Comparison of ENCODE assay signal across 13 cellular contexts in the genomic region with DNA sequence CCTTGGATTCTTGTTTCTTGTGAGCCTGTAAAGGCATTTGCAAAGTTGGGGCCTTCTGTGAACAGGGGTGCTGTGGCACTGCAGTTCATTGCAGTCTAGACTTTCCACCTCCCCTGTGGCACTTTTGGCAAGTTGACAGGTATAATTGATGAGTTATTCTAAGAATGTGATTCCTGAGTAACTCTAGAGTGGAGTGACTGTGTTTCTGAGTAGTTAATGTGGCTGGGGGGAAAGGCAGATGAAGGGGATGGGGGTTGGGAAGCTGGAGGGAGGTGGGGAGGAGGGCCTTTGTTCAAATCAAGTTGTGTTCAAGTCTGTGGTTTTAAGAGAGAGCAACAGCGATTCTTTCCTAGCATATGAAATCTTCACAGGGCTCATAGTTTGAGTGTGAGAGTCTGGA. TPM values are rescaled to one million over a fixed set of nuclear protein-coding genes. Genes with fewer than 3 reads are reported as not detected.
DNase-seq lines count a peak whose midpoint lies in the region; ATAC-seq and TF ChIP-seq lines count a peak whose summit lies in the region.
"Had no signal": no experiment of that assay in that cellular context is flagged by ENCODE, and none has a peak within 500 bp of the region (broad histone marks: within the 10 kb centered on the region; RNA-seq: fewer than 3 reads in every experiment).

No MANE protein-coding gene starts in this region.

- H3K4me3 Mint-ChIP-seq in H9 = peak overlapping the region in 1 of 2 experiments; percentile 59; a peak in 3 of 5 replicates

- H3K4me1 ChIP-seq in H9 (ENCODE audit: insufficient read depth, low read length) (peaks cover 21% of the 10 kb centered on the region), smooth muscle cell (ENCODE audit: low read depth) (peaks cover 49% of the 10 kb centered on the region)

- DNase-seq in H9 = no peak
- DNase-seq in glomerular visceral epithelial cell (ENCODE audit: extremely low spot score) = peak; percentile 32
- DNase-seq in smooth muscle cell (lab: John Stamatoyannopoulos, UW; ENCODE audit: unreplicated experiment) = no peak
- DNase-seq in activated CD4-positive, alpha-beta T cell treated with anti-CD3 and anti-CD28 coated beads, Interleukin-2, amount 50 U/mL, for 4 hours = no peak
- DNase-seq: activated CD4-positive, alpha-beta T cell treated with anti-CD3 and anti-CD28 coated beads for 48 hours; activated effector memory CD4-positive, alpha-beta T cell treated with Interleukin-2 at 50 U/mL for 16 hours; colonic mucosa; glutamatergic neuron; right lobe of liver had no signal

- no peaks in the 10 kb centered on the region for H3K36me3 ChIP-seq in smooth muscle cell (ENCODE audit: low read depth)
- H3K36me3 ChIP-seq: colonic mucosa, right lobe of liver had no signal

- H3T11ph ChIP-seq in H9 (ENCODE audit: low read length) = no peak overlapping the region

- no peaks in the 10 kb centered on the region for H3K23me2 ChIP-seq in H9 (ENCODE audit: insufficient read length, low read depth, low read length, poor library complexity, severe bottlenecking)

- no peak overlapping the region for H3K4me3 ChIP-seq in smooth muscle cell
- H3K4me3 ChIP-seq: colonic mucosa, right lobe of liver had no signal

- ATAC-seq in SK-N-SH treated with all-trans-retinoic acid at 6 μM for 48 hours (peak; percentile 57), HG02852 (IDR thresholded peaks at IDR 0.05; ENCODE audit: unreplicated experiment) (no peak), HG02588 (IDR thresholded peaks at IDR 0.05; ENCODE audit: unreplicated experiment) (no peak), HG02642 (IDR thresholded peaks at IDR 0.05; ENCODE audit: poor library complexity, unreplicated experiment) (no peak)
- ATAC-seq: right lobe of liver had no signal

- H3K27ac Mint-ChIP-seq in H9 = peak overlapping the region; percentile 64 to 97 (median 82)

- H3F3A ChIP-seq in smooth muscle cell (ENCODE audit: low read depth) = peaks cover 2% of the 10 kb centered on the region

- H2BK20ac ChIP-seq in H9 (ENCODE audit: low read depth, low read length, poor library complexity, severe bottlenecking) = no peak overlapping the region

- no peak overlapping the region for H3K18ac ChIP-seq in H9 (ENCODE audit: insufficient read length, low read depth, low read length)

- H2BK5ac ChIP-seq in H9 (ENCODE audit: insufficient read length, low read length) = no peak overlapping the region

- no peak overlapping the region for H3K56ac ChIP-seq in H9 (ENCODE audit: insufficient read length, low read depth, low read length)

- H3K27me3 Mint-ChIP-seq in H9 (ENCODE audit: low read depth) = no peaks in the 10 kb centered on the region

- H2BK12ac ChIP-seq in H9 (ENCODE audit: insufficient read length, low read depth, low read length) = no peak overlapping the region

- peaks cover 9% of the 10 kb centered on the region for H3K79me1 ChIP-seq in H9 (ENCODE audit: insufficient read depth, low read depth, low read length, poor library complexity, severe bottlenecking)

- H2AK5ac ChIP-seq in H9 (ENCODE audit: insufficient read length, low read length) = no peak overlapping the region

- H2AFZ ChIP-seq in H9 (ENCODE audit: low read length) (no peak overlapping the region), smooth muscle cell (ENCODE audit: low read depth) (no peak overlapping the region)

- no peak overlapping the region for H3K14ac ChIP-seq in H9 (ENCODE audit: insufficient read depth, low read length)

- no peaks in the 10 kb centered on the region for H3K9me3 Mint-ChIP-seq in H9

- WGBS in H9 (ENCODE audit: extremely low coverage, insufficient read length, low lambda C conversion rate) = no CpG with 5 or more reads among the region's 1 CpG
- WGBS in smooth muscle cell (ENCODE audit: low lambda C conversion rate) = 11% methylated on average over 1 of the region's 1 CpG

- H3K4me1 Mint-ChIP-seq in H9 = peaks cover 75 to 88% of the 10 kb centered on the region in 2 experiments

- H3K4me2 ChIP-seq in H9 (ENCODE audit: insufficient read depth, insufficient read length, low read length) (no peak overlapping the region), smooth muscle cell (no peak overlapping the region)

- no peak overlapping the region for H2BK15ac ChIP-seq in H9 (ENCODE audit: low read depth, low read length)

- no peak overlapping the region for H3K4ac ChIP-seq in H9 (ENCODE audit: low read depth, low read length)

- no peak overlapping the region for H4K8ac ChIP-seq in H9 (replicated peaks; ENCODE audit: insufficient read length, low read depth, low read length)

- H3K79me2 ChIP-seq in H9 (ENCODE audit: insufficient read depth, low read length) (peaks cover 27% of the 10 kb centered on the region; the same call in 1 of the 2 replicates), smooth muscle cell (ENCODE audit: low read depth) (peaks cover 64% of the 10 kb centered on the region)

- H3K9me3 ChIP-seq in H9 (ENCODE audit: control insufficient read depth, low read depth, low read length) (no peaks in the 10 kb centered on the region), smooth muscle cell (replicated peaks; ENCODE audit: low read depth) (no peaks in the 10 kb centered on the region)
- H3K9me3 ChIP-seq: colonic mucosa, right lobe of liver had no signal

- no peak overlapping the region for H2BK120ac ChIP-seq in H9 (ENCODE audit: low read depth, low read length, poor library complexity, severe bottlenecking)

- TF ChIP-seq CTCF in H9 (conservative IDR thresholded peaks at IDR 0.05) (no peak), smooth muscle cell (IDR thresholded peaks at IDR 0.05; ENCODE audit: borderline replicate concordance, insufficient read depth, poor library complexity, severe bottlenecking) (no peak)

- H3K27me3 ChIP-seq in H9 (ENCODE audit: insufficient read depth, low read length) (no peaks in the 10 kb centered on the region), smooth muscle cell (ENCODE audit: low read depth) (no peaks in the 10 kb centered on the region)
- H3K27me3 ChIP-seq: colonic mucosa, right lobe of liver had no signal

- H4K20me1 ChIP-seq in H9 (ENCODE audit: control insufficient read depth, insufficient read depth, insufficient read length) = peaks cover 3% of the 10 kb centered on the region
- H4K20me1 ChIP-seq in smooth muscle cell (ENCODE audit: low read depth) = peaks cover 17% of the 10 kb centered on the region

- H3K23ac ChIP-seq in H9 (ENCODE audit: insufficient read length, low read depth, low read length) = no peak overlapping the region

- peaks cover 4 to 23% (median 22%) of the 10 kb centered on the region in 3 experiments; a peak in 6 of 7 replicates for H3K36me3 Mint-ChIP-seq in H9 (ENCODE audit: insufficient read depth in 1 of 3, low read depth in 3 of 3)

- no peak overlapping the region for H4K5ac ChIP-seq in H9 (ENCODE audit: insufficient read length, low read depth, low read length)

- no peak overlapping the region for H4K91ac ChIP-seq in H9 (ENCODE audit: insufficient read length, low read depth, low read length)

- no peak overlapping the region for H3K27ac ChIP-seq in H9 (ENCODE audit: insufficient read length, low read depth, low read length)
- H3K27ac ChIP-seq in smooth muscle cell (ENCODE audit: low read depth) = peak overlapping the region; percentile 35
- H3K27ac ChIP-seq: colonic mucosa, right lobe of liver had no signal

- H3K9ac ChIP-seq in H9 (ENCODE audit: extremely low read depth, insufficient read length, low read length) (no peak overlapping the region), smooth muscle cell (ENCODE audit: low read depth) (no peak overlapping the region)

TF ChIP-seq in SK-N-SH treated with all-trans-retinoic acid at 6 μM for 48 hours, 23 proteins besides CTCF, POLR2A, EP300 and RAD21 (continues in another document):
- TF ChIP-seq ZNF8 (CRISPR knock-in tag; IDR thresholded peaks at IDR 0.05) (no peak), ESRRG (CRISPR knock-in tag; IDR thresholded peaks at IDR 0.05) (no peak), TCF4 (CRISPR knock-in tag; IDR thresholded peaks at IDR 0.05; ENCODE audit: borderline replicate concordance) (no peak), CREB5 (CRISPR knock-in tag; IDR thresholded peaks at IDR 0.05; ENCODE audit: low read depth) (no peak), ARNTL (CRISPR knock-in tag; IDR thresholded peaks at IDR 0.05; ENCODE audit: borderline replicate concordance, low read depth) (no peak), PATZ1 (CRISPR knock-in tag; IDR thresholded peaks at IDR 0.05; ENCODE audit: borderline replicate concordance) (0 out of 2 replicates have a peak, but pooled peaks have one; percentile 44), ZNF70 (CRISPR knock-in tag; IDR thresholded peaks at IDR 0.05) (no peak)

RNA-seq across cellular contexts. Expression of gene PBX1, which starts 32.9 kb away (rescaled TPM):
- total RNA-seq in H9 (2021) (133 and 142 TPM in 2 replicates), smooth muscle cell (53.4 and 70.8 TPM in 2 replicates)
- 8.1 and 16.1 TPM in 2 replicates for polyA plus RNA-seq in smooth muscle cell
